Comparison of ENCODE assay signal across 33 cellular contexts in the genomic region with DNA sequence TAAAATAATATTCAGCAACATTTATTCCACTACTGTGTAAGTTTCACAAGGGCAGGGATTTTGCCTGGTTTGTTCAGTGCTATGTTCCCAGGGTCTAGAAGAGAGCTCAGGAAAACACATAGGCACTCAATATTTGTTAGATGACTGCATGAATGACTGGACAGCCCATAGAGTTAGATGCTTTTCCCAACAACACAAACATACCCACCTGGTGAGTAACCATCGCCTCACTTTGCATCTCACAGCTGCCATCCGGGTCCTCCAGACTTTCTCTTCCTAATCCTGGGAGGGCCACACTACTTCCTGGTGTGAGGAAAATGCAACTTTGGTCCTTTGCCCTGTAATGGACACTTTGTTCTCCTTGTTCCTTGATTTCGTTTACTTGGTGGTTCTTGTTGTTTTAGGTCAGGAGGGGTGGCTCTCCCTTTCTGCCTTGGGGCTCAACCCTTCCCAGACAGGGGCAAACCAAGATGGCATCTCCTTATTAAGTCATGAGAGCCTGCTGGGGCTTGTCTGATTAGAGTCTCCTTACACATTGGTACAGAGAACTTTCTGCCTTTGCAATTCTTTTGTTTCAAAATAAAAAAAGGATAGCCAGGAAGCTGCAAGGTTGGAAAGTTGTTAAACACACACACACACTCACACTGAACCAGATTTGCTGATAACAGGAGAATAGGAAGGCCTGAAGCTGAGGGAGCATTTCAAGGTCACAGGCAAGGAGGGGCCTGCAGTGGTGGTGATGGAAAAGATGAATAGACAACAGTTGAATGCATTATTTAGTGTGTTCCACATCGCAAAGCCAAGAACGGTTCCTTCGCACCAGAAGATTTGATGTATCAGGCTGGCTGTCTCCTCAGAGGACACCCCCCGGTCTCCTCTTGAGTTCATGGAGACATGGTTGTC.
DNase-seq lines count a peak whose midpoint lies in the region; ATAC-seq, FAIRE-seq and TF ChIP-seq lines count a peak whose summit lies in the region.
"Had no signal": no experiment of that assay in that cellular context is flagged by ENCODE, and none has a peak within 500 bp of the region (broad histone marks: within the 10 kb centered on the region; RNA-seq: fewer than 3 reads in every experiment).

No MANE protein-coding gene starts in this region.

- no peaks in the 10 kb centered on the region for H3K9me3 Mint-ChIP-seq in astrocyte (ENCODE audit: unreplicated experiment)
- no peaks in the 10 kb centered on the region for H3K9me3 Mint-ChIP-seq in stimulated activated naive B cell treated with anti-CD40 and anti-IgM and Interleukin-4, amounts not matched to agents 10 μg/mL and 1 μg/mL and 100 μg/mL, for 72 hours
- H3K9me3 Mint-ChIP-seq in stimulated activated memory B cell treated with anti-CD40 and anti-IgM and Interleukin-4, amounts not matched to agents 10 μg/mL and 1 μg/mL and 100 μg/mL, for 72 hours = no peaks in the 10 kb centered on the region

- peaks cover 3% of the 10 kb centered on the region for H3K4me1 Mint-ChIP-seq in astrocyte (ENCODE audit: low read depth, unreplicated experiment)
- H3K4me1 Mint-ChIP-seq in stimulated activated naive B cell treated with anti-CD40 and anti-IgM and Interleukin-4, amounts not matched to agents 10 μg/mL and 1 μg/mL and 100 μg/mL, for 72 hours = no peaks in the 10 kb centered on the region
- no peaks in the 10 kb centered on the region for H3K4me1 Mint-ChIP-seq in stimulated activated memory B cell treated with anti-CD40 and anti-IgM and Interleukin-4, amounts not matched to agents 10 μg/mL and 1 μg/mL and 100 μg/mL, for 72 hours
- H3K4me1 Mint-ChIP-seq: T-helper 17 cell had no signal

- H3K4me1 ChIP-seq in astrocyte (ENCODE audit: insufficient read depth, low read length) = no peaks in the 10 kb centered on the region
- H3K4me1 ChIP-seq: esophagus squamous epithelium had no signal

- peak; percentile 73 for FAIRE-seq in astrocyte (lab: Jason Lieb, UNC)
- FAIRE-seq: A204.1, frontal cortex had no signal

- H2AFZ ChIP-seq in astrocyte (ENCODE audit: low read depth, low read length) = peak overlapping the region; percentile 18
- H2AFZ ChIP-seq: PC-9 had no signal

- intact Hi-C loops in left colon (cut with DNase I, micrococcal nuclease) = no loop called here

- peak; percentile 22 for ATAC-seq in left colon
- ATAC-seq in stimulated activated naive B cell treated with anti-CD40 and anti-IgM and Interleukin-4, amounts not matched to agents 10 μg/mL and 1 μg/mL and 100 μg/mL, for 72 hours (replicated peaks) = no peak
- ATAC-seq in stimulated activated memory B cell treated with anti-CD40 and anti-IgM and Interleukin-4, amounts not matched to agents 10 μg/mL and 1 μg/mL and 100 μg/mL, for 72 hours = no peak
- ATAC-seq: HCT116, left cardiac atrium, T-helper 17 cell had no signal

- DNase-seq in NCI-H2227 treated with DMSO at 0.1 percent for 48 hours (lab: John Stamatoyannopoulos, UW) = peak; percentile 60
- no peak for DNase-seq in NCI-H2227 (lab: John Stamatoyannopoulos, UW; ENCODE audit: unreplicated experiment)
- no peak for DNase-seq in astrocyte (ENCODE audit: low read depth)
- DNase-seq in left colon = no peak
- no peak for DNase-seq in stimulated activated naive B cell treated with anti-CD40 and anti-IgM and Interleukin-4, amounts not matched to agents 10 μg/mL and 1 μg/mL and 100 μg/mL, for 72 hours
- no peak for DNase-seq in nucleus accumbens (lab: John Stamatoyannopoulos, UW)
- no peak for DNase-seq in stimulated activated CD8-positive, alpha-beta memory T cell treated with anti-CD3 and anti-CD28 coated beads, Interleukin-4, amount 100 ng/mL, for 48 hours
- DNase-seq: activated CD4-positive, alpha-beta T cell treated with anti-CD3 and anti-CD28 coated beads, Interleukin-2, amount 50 U/mL, for 48 hours; activated CD4-positive, CD25-positive, alpha-beta regulatory T cell treated with anti-CD3 and anti-CD28 coated beads, Interleukin-2, amount 50 U/mL, for 72 hours; activated naive CD4-positive, alpha-beta T cell treated with Interleukin-2 at 50 U/mL for 16 hours; Calu3; cerebellar nuclear complex; dermis blood vessel endothelial cell; DND-41; endodermal cell; esophagus squamous epithelium; left cardiac atrium; NCI-H1092; NCI-H1694 treated with DMSO at 0.1 percent for 48 hours; NCI-H2171 treated with DMSO at 0.1 percent for 48 hours; NCI-H526; NK-92 treated with Interleukin-12 subunit alpha and Interleukin-12 subunit beta, amount 100 ng/mL, for 24 hours; PC-9; SHP77; stimulated activated CD4-positive, alpha-beta T cell treated with anti-CD3 and anti-CD28 coated beads, Interleukin-15, amount 100 ng/mL, for 24 hours; stimulated activated naive CD4-positive, alpha-beta T cell; T-helper 17 cell had no signal

- H3K9me3 ChIP-seq in astrocyte (ENCODE audit: insufficient read depth, low read depth, low read length) = no peaks in the 10 kb centered on the region
- H3K9me3 ChIP-seq: esophagus squamous epithelium, suprapubic skin had no signal

- H3K4me3 ChIP-seq in astrocyte (ENCODE audit: insufficient read depth, low read depth, low read length) = no peak overlapping the region
- H3K4me3 ChIP-seq: esophagus squamous epithelium, PC-9, suprapubic skin had no signal

- no peak overlapping the region for H3K27ac Mint-ChIP-seq in astrocyte (ENCODE audit: unreplicated experiment)
- H3K27ac Mint-ChIP-seq in stimulated activated naive B cell treated with anti-CD40 and anti-IgM and Interleukin-4, amounts not matched to agents 10 μg/mL and 1 μg/mL and 100 μg/mL, for 72 hours = peak overlapping the region; percentile 34
- H3K27ac Mint-ChIP-seq in stimulated activated memory B cell treated with anti-CD40 and anti-IgM and Interleukin-4, amounts not matched to agents 10 μg/mL and 1 μg/mL and 100 μg/mL, for 72 hours = no peak overlapping the region
- H3K27ac Mint-ChIP-seq: endodermal cell, T-helper 17 cell had no signal

- no peak overlapping the region for H3K27ac ChIP-seq in astrocyte (ENCODE audit: low read depth, low read length)
- H3K27ac ChIP-seq: esophagus squamous epithelium, PC-9, suprapubic skin had no signal

- H3K36me3 ChIP-seq in astrocyte (ENCODE audit: insufficient read depth, low read length) = no peaks in the 10 kb centered on the region
- H3K36me3 ChIP-seq: esophagus squamous epithelium, suprapubic skin had no signal

- no peak overlapping the region for H3K9ac ChIP-seq in astrocyte (ENCODE audit: low read length)

- no peak overlapping the region for H3K4me2 ChIP-seq in astrocyte (ENCODE audit: low read length)
- H3K4me2 ChIP-seq: PC-9 had no signal

- H3K27me3 Mint-ChIP-seq in astrocyte (ENCODE audit: low read depth, unreplicated experiment) = no peaks in the 10 kb centered on the region
- peaks cover 0 to 14% of the 10 kb centered on the region in 2 donors for H3K27me3 Mint-ChIP-seq in stimulated activated naive B cell treated with anti-CD40 and anti-IgM and Interleukin-4, amounts not matched to agents 10 μg/mL and 1 μg/mL and 100 μg/mL, for 72 hours
- H3K27me3 Mint-ChIP-seq in stimulated activated memory B cell treated with anti-CD40 and anti-IgM and Interleukin-4, amounts not matched to agents 10 μg/mL and 1 μg/mL and 100 μg/mL, for 72 hours = no peaks in the 10 kb centered on the region
- H3K27me3 Mint-ChIP-seq: T-helper 17 cell had no signal

- H3K79me2 ChIP-seq in astrocyte (ENCODE audit: insufficient read depth, low read length) = no peaks in the 10 kb centered on the region

- no peaks in the 10 kb centered on the region for H4K20me1 ChIP-seq in astrocyte (ENCODE audit: insufficient read depth, low read length)

- no peaks in the 10 kb centered on the region for H3K36me3 Mint-ChIP-seq in astrocyte (ENCODE audit: low read depth, unreplicated experiment)
- no peaks in the 10 kb centered on the region for H3K36me3 Mint-ChIP-seq in stimulated activated naive B cell treated with anti-CD40 and anti-IgM and Interleukin-4, amounts not matched to agents 10 μg/mL and 1 μg/mL and 100 μg/mL, for 72 hours
- no peaks in the 10 kb centered on the region for H3K36me3 Mint-ChIP-seq in stimulated activated memory B cell treated with anti-CD40 and anti-IgM and Interleukin-4, amounts not matched to agents 10 μg/mL and 1 μg/mL and 100 μg/mL, for 72 hours

- no peak overlapping the region for H3K4me3 Mint-ChIP-seq in astrocyte (ENCODE audit: unreplicated experiment)
- H3K4me3 Mint-ChIP-seq in stimulated activated naive B cell treated with anti-CD40 and anti-IgM and Interleukin-4, amounts not matched to agents 10 μg/mL and 1 μg/mL and 100 μg/mL, for 72 hours = no peak overlapping the region
- no peak overlapping the region for H3K4me3 Mint-ChIP-seq in stimulated activated memory B cell treated with anti-CD40 and anti-IgM and Interleukin-4, amounts not matched to agents 10 μg/mL and 1 μg/mL and 100 μg/mL, for 72 hours
- H3K4me3 Mint-ChIP-seq: endodermal cell, neural crest cell, T-helper 17 cell had no signal

- no peak for TF ChIP-seq CTCF in astrocyte (IDR thresholded peaks at IDR 0.05; ENCODE audit: insufficient read depth, low read depth, low read length)

- no peaks in the 10 kb centered on the region for H3K27me3 ChIP-seq in astrocyte (ENCODE audit: insufficient read depth, low read length)
- H3K27me3 ChIP-seq: esophagus squamous epithelium, suprapubic skin had no signal
